Comparison of ENCODE assay signal across 13 cellular contexts in the genomic region with DNA sequence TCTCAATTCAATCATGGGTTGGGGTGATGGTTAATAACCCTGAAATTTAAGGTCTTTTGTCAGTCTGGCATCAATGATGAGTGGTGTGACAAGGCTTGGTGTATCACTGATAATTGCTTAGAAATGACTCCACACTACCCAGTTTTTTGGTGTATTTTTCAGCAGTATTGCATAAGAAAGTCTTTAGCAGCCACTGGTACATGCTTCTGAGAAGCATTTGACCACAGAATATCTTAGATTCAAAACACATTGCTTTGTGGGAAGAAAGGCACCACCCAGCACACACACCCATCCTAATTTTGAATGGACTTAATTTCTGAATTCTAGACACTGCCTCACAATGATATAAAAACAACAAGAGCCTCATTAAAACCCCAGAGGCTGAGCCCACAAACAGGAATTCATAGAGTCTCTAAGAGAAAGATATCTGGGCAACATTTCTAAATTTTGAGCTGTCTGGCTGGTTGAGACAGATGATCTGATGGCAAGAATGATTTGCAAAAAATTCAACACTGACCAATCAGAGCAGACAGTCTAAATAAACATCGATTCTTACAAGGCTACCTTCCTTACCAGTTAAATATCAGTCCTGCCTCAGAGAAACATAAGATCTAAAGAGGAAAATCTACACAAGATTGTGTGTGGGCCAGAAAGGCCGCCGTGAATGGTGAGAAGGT.
DNase-seq lines count a peak whose midpoint lies in the region; ATAC-seq and TF ChIP-seq lines count a peak whose summit lies in the region.
"Had no signal": no experiment of that assay in that cellular context is flagged by ENCODE, and none has a peak within 500 bp of the region (broad histone marks: within the 10 kb centered on the region; RNA-seq: fewer than 3 reads in every experiment).

No MANE protein-coding gene starts in this region.

- H3K36me3 Mint-ChIP-seq in natural killer cell treated with Interleukin-12 subunit alpha and Interleukin-12 subunit beta and Interleukin-15 and Interleukin-18, amount 100 ng/mL, for 72 hours, result peaks cover 20% of the 10 kb centered on the region
- H3K36me3 Mint-ChIP-seq: stimulated activated memory B cell treated with anti-CD40 and anti-IgM and Interleukin-4, amounts not matched to agents 10 μg/mL and 1 μg/mL and 100 μg/mL, for 72 hours had no signal

- TF ChIP-seq POLR2A in IMR-90 (IDR thresholded peaks at IDR 0.05; ENCODE audit: low read depth, low read length) (no peak), breast epithelium (IDR thresholded peaks at IDR 0.05) (no peak)

- no peak overlapping the region for H3K4ac ChIP-seq in IMR-90 (ENCODE audit: low read depth, low read length)

- peaks cover 36 to 43% of the 10 kb centered on the region in 2 donors for H3K4me1 Mint-ChIP-seq in natural killer cell treated with Interleukin-12 subunit alpha and Interleukin-12 subunit beta and Interleukin-15 and Interleukin-18, amount 100 ng/mL, for 72 hours (ENCODE audit: low read depth in 2 of 2)

- no peaks in the 10 kb centered on the region for H4K20me1 ChIP-seq in IMR-90 (ENCODE audit: insufficient read depth, low read length)

- no peak overlapping the region for H3K4me2 ChIP-seq in IMR-90 (ENCODE audit: low read depth, low read length)

- no peak overlapping the region for H2AK9ac ChIP-seq in IMR-90 (replicated peaks; ENCODE audit: low read depth, low read length, poor library complexity)

- in situ Hi-C loops in IMR-90 (cut with MboI; ENCODE audit: low sequenced_read_pairs), result no loop called here

- H4K91ac ChIP-seq in IMR-90 (ENCODE audit: insufficient read depth, low read depth, low read length), result no peak overlapping the region

- H3K14ac ChIP-seq in IMR-90 (replicated peaks; ENCODE audit: low read depth, low read length), result no peak overlapping the region

- H3K23ac ChIP-seq in IMR-90 (ENCODE audit: low read depth, low read length), result no peak overlapping the region

- BruUV-seq in IMR-90 (replicated peaks; lab: Mats Ljungman, UMichigan), result no TSS peak

- H3K79me1 ChIP-seq in IMR-90 (ENCODE audit: low read depth in 1 of 2, low read length in 2 of 2), result no peaks in the 10 kb centered on the region

- H3K56ac ChIP-seq in IMR-90 (ENCODE audit: extremely low read depth, insufficient read depth, low read length), result no peak overlapping the region

- no CpG with 5 or more reads among the region's 3 CpGs for WGBS in IMR-90 (ENCODE audit: extremely low coverage in 2 of 2, insufficient read length in 1 of 2), 2 experiments

- intact Hi-C loops in IMR-90 (cut with micrococcal nuclease) (loop anchor here (5.0 kb wide), 1 partner anchor 72 kb away; no protein-coding TSS in a partner anchor), breast epithelium (cut with DNase I; ENCODE audit: low total_unique reads) (no loop called here)

- no peaks in the 10 kb centered on the region for H3K9me3 ChIP-seq in IMR-90 (ENCODE audit: control insufficient read depth, insufficient read depth, low read length)
- no peaks in the 10 kb centered on the region for H3K9me3 ChIP-seq in breast epithelium

- peak overlapping the region; percentile 40; the same call in 1 of the 2 replicates for H3K18ac ChIP-seq in IMR-90 (ENCODE audit: low read depth, low read length)

- peak overlapping the region; percentile 24 for H3K4me3 Mint-ChIP-seq in natural killer cell treated with Interleukin-12 subunit alpha and Interleukin-12 subunit beta and Interleukin-15 and Interleukin-18, amount 100 ng/mL, for 72 hours
- H3K4me3 Mint-ChIP-seq: CD8-positive, alpha-beta memory T cell; effector memory CD8-positive, alpha-beta T cell; stimulated activated memory B cell treated with anti-CD40 and anti-IgM and Interleukin-4, amounts not matched to agents 10 μg/mL and 1 μg/mL and 100 μg/mL, for 72 hours had no signal

- no peak overlapping the region for H3K9ac ChIP-seq in IMR-90 (ENCODE audit: low read depth, low read length)

- DNase-seq in AG09319 (ENCODE audit: extremely low read depth, low read depth) (peak; percentile 89), IMR-90 (peak; percentile 47), breast epithelium (ENCODE audit: low spot score in 2 of 2) (no peak), ureter (ENCODE audit: low spot score) (no peak), medulla oblongata (ENCODE audit: extremely low spot score) (no peak), nucleus accumbens (lab: John Stamatoyannopoulos, UW) (no peak)
- no peak for DNase-seq in natural killer cell treated with Interleukin-12 subunit alpha and Interleukin-12 subunit beta and Interleukin-15 and Interleukin-18, amount 100 ng/mL, for 72 hours (ENCODE audit: low spot score)
- DNase-seq: CD8-positive, alpha-beta memory T cell; effector memory CD8-positive, alpha-beta T cell; mesendoderm; stimulated activated CD4-positive, alpha-beta T cell treated with anti-CD3 and anti-CD28 coated beads, Interleukin-2, amount 100 ng/mL, for 24 hours had no signal

- H3K27me3 ChIP-seq in IMR-90 (ENCODE audit: control insufficient read depth, insufficient read depth, low read length) (no peaks in the 10 kb centered on the region), breast epithelium (no peaks in the 10 kb centered on the region)

- no peak for TF ChIP-seq RAD21 in IMR-90 (IDR thresholded peaks at IDR 0.05; ENCODE audit: low read length)

- no peak overlapping the region for H2BK20ac ChIP-seq in IMR-90 (ENCODE audit: low read depth, low read length)

- no peak overlapping the region for H4K8ac ChIP-seq in IMR-90 (ENCODE audit: low read depth in 2 of 2, low read length in 2 of 2)

- H3K27ac ChIP-seq in IMR-90 (ENCODE audit: insufficient read depth, low read length) (peak overlapping the region; percentile 43; the same call in 1 of the 2 replicates), breast epithelium (peak overlapping the region; percentile 19 to 30)

- H2AK5ac ChIP-seq in IMR-90 (ENCODE audit: low read depth, low read length), result no peak overlapping the region

- POLR2A ChIA-PET in IMR-90 (lab: Charles Lee; ENCODE audit: unreplicated experiment), result no interaction called here

- H3K4me3 ChIP-seq in IMR-90 (ENCODE audit: insufficient read depth, low read depth, low read length), result no peak overlapping the region
- no peak overlapping the region for H3K4me3 ChIP-seq in breast epithelium

- H3K9me1 ChIP-seq in IMR-90 (ENCODE audit: insufficient read depth, low read length), result no peaks in the 10 kb centered on the region

- H3K27ac Mint-ChIP-seq in natural killer cell treated with Interleukin-12 subunit alpha and Interleukin-12 subunit beta and Interleukin-15 and Interleukin-18, amount 100 ng/mL, for 72 hours, result peak overlapping the region; percentile 5 to 30
- H3K27ac Mint-ChIP-seq: CD8-positive, alpha-beta memory T cell; effector memory CD8-positive, alpha-beta T cell; stimulated activated memory B cell treated with anti-CD40 and anti-IgM and Interleukin-4, amounts not matched to agents 10 μg/mL and 1 μg/mL and 100 μg/mL, for 72 hours had no signal

- H3K4me1 ChIP-seq in IMR-90 (ENCODE audit: control insufficient read depth, insufficient read depth, low read length) (peaks cover 5% of the 10 kb centered on the region; the same call in 1 of the 2 replicates), breast epithelium (no peaks in the 10 kb centered on the region)

- peak overlapping the region; percentile 24 for H2BK5ac ChIP-seq in IMR-90 (ENCODE audit: low read depth, low read length, poor library complexity, severe bottlenecking)

- peaks cover 36 to 39% of the 10 kb centered on the region in 2 donors for H3K27me3 Mint-ChIP-seq in natural killer cell treated with Interleukin-12 subunit alpha and Interleukin-12 subunit beta and Interleukin-15 and Interleukin-18, amount 100 ng/mL, for 72 hours
- H3K27me3 Mint-ChIP-seq: effector memory CD8-positive, alpha-beta T cell had no signal

- H2BK120ac ChIP-seq in IMR-90 (ENCODE audit: low read depth, low read length), result no peak overlapping the region

- CTCF ChIA-PET in IMR-90 (lab: Yijun Ruan, JAX), result no interaction called here

- H2AFZ ChIP-seq in IMR-90 (replicated peaks; ENCODE audit: low read length, poor library complexity), result no peak overlapping the region

- peaks cover 9% of the 10 kb centered on the region for H3K9me3 Mint-ChIP-seq in natural killer cell treated with Interleukin-12 subunit alpha and Interleukin-12 subunit beta and Interleukin-15 and Interleukin-18, amount 100 ng/mL, for 72 hours
- H3K9me3 Mint-ChIP-seq: CD8-positive, alpha-beta memory T cell; stimulated activated memory B cell treated with anti-CD40 and anti-IgM and Interleukin-4, amounts not matched to agents 10 μg/mL and 1 μg/mL and 100 μg/mL, for 72 hours had no signal

- ATAC-seq in IMR-90 (ENCODE audit: low read depth) (peak; percentile 56), GM21526 (IDR thresholded peaks at IDR 0.05; ENCODE audit: low FRiP score, unreplicated experiment) (no peak)
- ATAC-seq in natural killer cell treated with Interleukin-12 subunit alpha and Interleukin-12 subunit beta and Interleukin-15 and Interleukin-18, amount 100 ng/mL, for 72 hours, result peak; percentile 75 to 78
- ATAC-seq: effector memory CD8-positive, alpha-beta T cell; stimulated activated memory B cell treated with anti-CD40 and anti-IgM and Interleukin-4, amounts not matched to agents 10 μg/mL and 1 μg/mL and 100 μg/mL, for 72 hours had no signal

- no peak for TF ChIP-seq CTCF in AG09319 (IDR thresholded peaks at IDR 0.05; ENCODE audit: low read depth, low read length)
- no peak for TF ChIP-seq CTCF in IMR-90 (conservative IDR thresholded peaks at IDR 0.05; ENCODE audit: low read depth, low read length)
- no peak for TF ChIP-seq CTCF in breast epithelium (IDR thresholded peaks at IDR 0.05)

- H3K36me3 ChIP-seq in IMR-90 (ENCODE audit: control insufficient read depth, insufficient read depth, low read length) (no peaks in the 10 kb centered on the region), breast epithelium (no peaks in the 10 kb centered on the region)

- no peak overlapping the region for H2BK15ac ChIP-seq in IMR-90 (ENCODE audit: low read depth, low read length)

- H4K5ac ChIP-seq in IMR-90 (ENCODE audit: low read depth, low read length), result peak overlapping the region; percentile 39

- dilution Hi-C loops in IMR-90 (cut with HindIII; ENCODE audit: low sequenced_read_pairs, unreplicated experiment), result no loop called here

TF ChIP-seq in IMR-90, 13 proteins besides CTCF, POLR2A, EP300 and RAD21 (continues in another document):
- no peak for TF ChIP-seq BHLHE40 (IDR thresholded peaks at IDR 0.05; ENCODE audit: low read depth, low read length)
- TF ChIP-seq RCOR1 (IDR thresholded peaks at IDR 0.05; ENCODE audit: insufficient replicate concordance, low read length), result no peak
- TF ChIP-seq MAZ (IDR thresholded peaks at IDR 0.05; ENCODE audit: borderline replicate concordance, low read depth, low read length), result no peak
- TF ChIP-seq, protein P1, sequence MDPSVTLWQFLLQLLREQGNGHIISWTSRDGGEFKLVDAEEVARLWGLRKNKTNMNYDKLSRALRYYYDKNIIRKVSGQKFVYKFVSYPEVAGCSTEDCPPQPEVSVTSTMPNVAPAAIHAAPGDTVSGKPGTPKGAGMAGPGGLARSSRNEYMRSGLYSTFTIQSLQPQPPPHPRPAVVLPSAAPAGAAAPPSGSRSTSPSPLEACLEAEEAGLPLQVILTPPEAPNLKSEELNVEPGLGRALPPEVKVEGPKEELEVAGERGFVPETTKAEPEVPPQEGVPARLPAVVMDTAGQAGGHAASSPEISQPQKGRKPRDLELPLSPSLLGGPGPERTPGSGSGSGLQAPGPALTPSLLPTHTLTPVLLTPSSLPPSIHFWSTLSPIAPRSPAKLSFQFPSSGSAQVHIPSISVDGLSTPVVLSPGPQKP (IDR thresholded peaks at IDR 0.05; ENCODE audit: borderline replicate concordance, low read depth, low read length), result no peak

Comparison
In these comparisons a context has a peak if more than half of its experiments do, and no peak if none do; other contexts are left out.
1. DNase-seq: peak in AG09319 (single experiment) and IMR-90 (single experiment); none in breast epithelium (0 of 2), natural killer cell treated with Interleukin-12 subunit alpha and Interleukin-12 subunit beta and Interleukin-15 and Interleukin-18, amount 100 ng/mL, for 72 hours (single experiment), ureter (single experiment), medulla oblongata (single experiment) and nucleus accumbens (0 of 56).